Comparison of ENCODE assay signal across 1 cellular context in the genomic region with DNA sequence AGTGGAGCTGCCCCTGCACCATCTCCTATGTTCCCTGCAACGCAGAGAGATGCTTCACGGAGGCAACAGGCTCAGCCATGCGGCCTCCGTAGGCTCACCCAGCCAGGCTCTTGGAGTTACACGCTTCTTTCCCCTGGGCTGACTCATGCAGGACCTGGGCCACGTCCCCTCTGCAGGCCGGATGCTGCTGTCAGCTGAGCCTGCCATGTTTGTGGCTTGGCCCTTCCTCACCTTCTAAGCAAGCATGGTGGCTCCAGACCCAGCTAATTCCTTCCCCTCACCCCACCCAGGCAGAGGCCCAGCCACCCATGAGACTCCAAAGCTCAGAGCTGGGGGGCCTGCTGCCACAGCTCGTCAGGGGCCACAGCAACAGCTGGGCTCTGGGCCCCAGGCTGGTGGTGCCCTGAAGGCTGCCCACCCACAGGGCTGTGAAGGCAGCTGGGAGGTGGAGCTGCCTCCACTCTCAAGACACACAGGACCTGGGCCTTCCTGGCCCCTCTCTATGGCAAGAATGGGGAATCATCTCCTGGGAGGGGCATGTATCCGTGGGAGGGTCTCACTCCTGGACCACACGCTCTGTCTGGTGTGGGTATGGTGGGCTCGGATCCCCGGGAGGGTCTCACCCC.
TF ChIP-seq lines count a peak whose summit lies in the region.

No MANE protein-coding gene starts in this region.

TF ChIP-seq in IMR-90, 13 proteins besides CTCF, POLR2A, EP300 and RAD21:
- TF ChIP-seq FOS (IDR thresholded peaks at IDR 0.05; ENCODE audit: low read depth, low read length) (0 out of 2 replicates have a peak, but pooled peaks have one; percentile 5), BHLHE40 (IDR thresholded peaks at IDR 0.05; ENCODE audit: low read depth, low read length) (peak; percentile 18; the same call in 1 of the 2 replicates), MXI1 (IDR thresholded peaks at IDR 0.05; ENCODE audit: borderline replicate concordance, low read depth, low read length) (peak; percentile 65), SMC3 (IDR thresholded peaks at IDR 0.05; ENCODE audit: low read depth, low read length) (no peak)
